8 cellular contexts compared by ENCODE assay signal in genomic region chr1:112501810-112502641, GRCh38. TPM values are rescaled to one million over a fixed set of nuclear protein-coding genes. Genes with fewer than 3 reads are reported as not detected.
DNase-seq lines count a peak whose midpoint lies in the region; ATAC-seq and TF ChIP-seq lines count a peak whose summit lies in the region.

No MANE protein-coding gene starts in this region.

- 4% methylated on average over 34 of the region's 65 CpGs for WGBS in suprapubic skin

- peaks cover 18% of the 10 kb centered on the region for H3K4me1 ChIP-seq in suprapubic skin

- no peak for TF ChIP-seq POLR2A in suprapubic skin (IDR thresholded peaks at IDR 0.05)

- DNase-seq in ELF-1 (ENCODE audit: low read depth, low spot score), result peak; percentile 61
- DNase-seq in RKO (ENCODE audit: low spot score), result peak; percentile 75
- DNase-seq in activated gamma-delta T cell (lab: John Stamatoyannopoulos, UW), result peak; percentile 21
- DNase-seq in foreskin fibroblast, result peak; percentile 70 to 92
- peak in 1 of 2 donors; percentile 71 for DNase-seq in suprapubic skin (ENCODE audit: low spot score in 2 of 2)
- DNase-seq in SHP77 treated with DMSO at 0.1 percent for 48 hours (lab: John Stamatoyannopoulos, UW), result no peak

- peak overlapping the region; percentile 52 to 99 (median 97) for H3K27ac Mint-ChIP-seq in nephron

- H3K27me3 Mint-ChIP-seq in nephron (ENCODE audit: low read depth), result peaks cover 85% of the 10 kb centered on the region

- H3K36me3 Mint-ChIP-seq in nephron (ENCODE audit: low read depth), result no peaks in the 10 kb centered on the region

- no peaks in the 10 kb centered on the region for H3K9me3 Mint-ChIP-seq in nephron

- H3K4me3 ChIP-seq in foreskin fibroblast (ENCODE audit: low read depth in 1 of 2, low read length in 2 of 2) (peak overlapping the region; percentile 47 to 60), suprapubic skin (peak overlapping the region; percentile 61)

- no peak overlapping the region for H3K27ac ChIP-seq in suprapubic skin

- no peaks in the 10 kb centered on the region for H3K9me3 ChIP-seq in suprapubic skin

- H3K4me3 Mint-ChIP-seq in nephron, result peak overlapping the region; percentile 74 to 81 (median 77)

- no peaks in the 10 kb centered on the region for H3K36me3 ChIP-seq in suprapubic skin

- no peak for TF ChIP-seq EP300 in suprapubic skin (IDR thresholded peaks at IDR 0.05)

- H3K4me1 Mint-ChIP-seq in nephron, result peaks cover 37% of the 10 kb centered on the region

- peak; percentile 55 for ATAC-seq in HG03196 (IDR thresholded peaks at IDR 0.05; ENCODE audit: unreplicated experiment)

- TF ChIP-seq CTCF in foreskin fibroblast (IDR thresholded peaks at IDR 0.05; ENCODE audit: low read depth, low read length) (peak; percentile 92), nephron (IDR thresholded peaks at IDR 0.05; ENCODE audit: unreplicated experiment in 3 of 3) (peak; percentile 64 to 68 (median 64)), suprapubic skin (IDR thresholded peaks at IDR 0.05) (peak in 1 of 2 donors; percentile 75)

- no peaks in the 10 kb centered on the region for H3K27me3 ChIP-seq in suprapubic skin

RNA-seq across cellular contexts. Expression of gene WNT2B, which starts 6.7 kb away (rescaled TPM):
- 10 to 100 TPM; 18.6 to 57.9 (median 38.8) TPM for total RNA-seq in suprapubic skin
